18 cellular contexts compared by ENCODE assay signal in genomic region chr18:2933995-2934394, GRCh38.
A peak's percentile ranks its signal among the peaks of the same experiment; 100 is the strongest.
DNase-seq lines count a peak whose midpoint lies in the region; ATAC-seq and FAIRE-seq lines count a peak whose summit lies in the region.
"Had no signal": no experiment of that assay in that cellular context is flagged by ENCODE, and none has a peak within 500 bp of the region (broad histone marks: within the 10 kb centered on the region; RNA-seq: fewer than 3 reads in every experiment).

No MANE protein-coding gene starts in this region.

- no peaks in the 10 kb centered on the region for H3K9me3 Mint-ChIP-seq in activated CD4-positive, alpha-beta T cell treated with anti-CD3 and anti-CD28 coated beads for 36 hours (ENCODE audit: low read depth)
- H3K9me3 Mint-ChIP-seq in activated naive CD4-positive, alpha-beta T cell treated with anti-CD3 and anti-CD28 coated beads, Interleukin-2, amount 50 U/mL, for 24 hours = no peaks in the 10 kb centered on the region
- H3K9me3 Mint-ChIP-seq in activated naive CD8-positive, alpha-beta T cell (ENCODE audit: low read depth) = no peaks in the 10 kb centered on the region
- H3K9me3 Mint-ChIP-seq in natural killer cell treated with Interleukin-12 subunit alpha and Interleukin-12 subunit beta and Interleukin-15 and Interleukin-18, amount 100 ng/mL, for 72 hours = no peaks in the 10 kb centered on the region

- peaks cover 41% of the 10 kb centered on the region for H3K4me1 Mint-ChIP-seq in activated CD4-positive, alpha-beta T cell treated with anti-CD3 and anti-CD28 coated beads for 36 hours
- peaks cover 50% of the 10 kb centered on the region for H3K4me1 Mint-ChIP-seq in activated naive CD4-positive, alpha-beta T cell treated with anti-CD3 and anti-CD28 coated beads, Interleukin-2, amount 50 U/mL, for 24 hours
- peaks cover 48% of the 10 kb centered on the region for H3K4me1 Mint-ChIP-seq in activated naive CD8-positive, alpha-beta T cell (ENCODE audit: low read depth)
- H3K4me1 Mint-ChIP-seq in natural killer cell treated with Interleukin-12 subunit alpha and Interleukin-12 subunit beta and Interleukin-15 and Interleukin-18, amount 100 ng/mL, for 72 hours (ENCODE audit: low read depth in 2 of 2) = peaks cover 17 to 20% of the 10 kb centered on the region in 2 donors

- CTCF ChIA-PET in activated CD4-positive, alpha-beta T cell treated with anti-CD3 and anti-CD28 coated beads for 36 hours (lab: Charles Lee) = interaction anchor here (0.6 to 9.8 kb wide), 23 partner anchors 10 to 313 kb away, joined by 3 to 137 read pairs (median 4); partner anchors contain the start of gene MYL12A

- no peaks in the 10 kb centered on the region for H3K27me3 Mint-ChIP-seq in activated CD4-positive, alpha-beta T cell treated with anti-CD3 and anti-CD28 coated beads for 36 hours
- H3K27me3 Mint-ChIP-seq in activated naive CD4-positive, alpha-beta T cell treated with anti-CD3 and anti-CD28 coated beads, Interleukin-2, amount 50 U/mL, for 24 hours = no peaks in the 10 kb centered on the region
- H3K27me3 Mint-ChIP-seq in activated naive CD8-positive, alpha-beta T cell = no peaks in the 10 kb centered on the region
- no peaks in the 10 kb centered on the region for H3K27me3 Mint-ChIP-seq in natural killer cell treated with Interleukin-12 subunit alpha and Interleukin-12 subunit beta and Interleukin-15 and Interleukin-18, amount 100 ng/mL, for 72 hours

- no peak for DNase-seq in activated CD4-positive, alpha-beta T cell treated with anti-CD3 and anti-CD28 coated beads for 36 hours
- no peak for DNase-seq in activated CD4-positive, alpha-beta T cell treated with anti-CD3 and anti-CD28 coated beads for 48 hours
- no peak for DNase-seq in activated naive CD4-positive, alpha-beta T cell treated with Interleukin-2 at 50 U/mL for 16 hours
- no peak for DNase-seq in natural killer cell treated with Interleukin-12 subunit alpha and Interleukin-12 subunit beta and Interleukin-15 and Interleukin-18, amount 100 ng/mL, for 72 hours (ENCODE audit: low spot score)
- no peak for DNase-seq in GM19239 (ENCODE audit: insufficient read length, low spot score)
- DNase-seq: 8988T; Caco-2; DMS153; GOT3; KBM-7; MV-4-11; NCI-H1417; NCI-H187 treated with DMSO at 0.1 percent for 48 hours; NCI-H69; NK-92 treated with Interleukin-12 subunit alpha and Interleukin-12 subunit beta, amount 100 ng/mL, for 24 hours had no signal

- POLR2A ChIA-PET in activated CD4-positive, alpha-beta T cell treated with anti-CD3 and anti-CD28 coated beads for 36 hours (lab: Charles Lee) = no interaction called here

- intact Hi-C loops in activated CD4-positive, alpha-beta T cell treated with anti-CD3 and anti-CD28 coated beads for 36 hours (cut with DNase I, micrococcal nuclease) = loop anchor here in 1 of 2 experiments (2.0 kb wide), 1 partner anchor 27 kb away; no protein-coding TSS in a partner anchor

- no peak for ATAC-seq in activated CD4-positive, alpha-beta T cell treated with anti-CD3 and anti-CD28 coated beads for 36 hours
- no peak for ATAC-seq in natural killer cell treated with Interleukin-12 subunit alpha and Interleukin-12 subunit beta and Interleukin-15 and Interleukin-18, amount 100 ng/mL, for 72 hours
- ATAC-seq in HG02884 (IDR thresholded peaks at IDR 0.05; ENCODE audit: unreplicated experiment) = no peak

- no peak overlapping the region for H3K4me3 Mint-ChIP-seq in activated CD4-positive, alpha-beta T cell treated with anti-CD3 and anti-CD28 coated beads for 36 hours
- H3K4me3 Mint-ChIP-seq in activated naive CD4-positive, alpha-beta T cell treated with anti-CD3 and anti-CD28 coated beads, Interleukin-2, amount 50 U/mL, for 24 hours = no peak overlapping the region
- H3K4me3 Mint-ChIP-seq in activated naive CD8-positive, alpha-beta T cell = no peak overlapping the region
- no peak overlapping the region for H3K4me3 Mint-ChIP-seq in natural killer cell treated with Interleukin-12 subunit alpha and Interleukin-12 subunit beta and Interleukin-15 and Interleukin-18, amount 100 ng/mL, for 72 hours

- peak overlapping the region; percentile 55 for H3K27ac Mint-ChIP-seq in activated CD4-positive, alpha-beta T cell treated with anti-CD3 and anti-CD28 coated beads for 36 hours
- H3K27ac Mint-ChIP-seq in activated naive CD4-positive, alpha-beta T cell treated with anti-CD3 and anti-CD28 coated beads, Interleukin-2, amount 50 U/mL, for 24 hours = peak overlapping the region; percentile 59
- H3K27ac Mint-ChIP-seq in activated naive CD8-positive, alpha-beta T cell = peak overlapping the region; percentile 96
- peak overlapping the region; percentile 74 to 91 for H3K27ac Mint-ChIP-seq in natural killer cell treated with Interleukin-12 subunit alpha and Interleukin-12 subunit beta and Interleukin-15 and Interleukin-18, amount 100 ng/mL, for 72 hours

- peaks cover 60% of the 10 kb centered on the region for H3K36me3 Mint-ChIP-seq in activated CD4-positive, alpha-beta T cell treated with anti-CD3 and anti-CD28 coated beads for 36 hours (ENCODE audit: low read depth)
- H3K36me3 Mint-ChIP-seq in activated naive CD4-positive, alpha-beta T cell treated with anti-CD3 and anti-CD28 coated beads, Interleukin-2, amount 50 U/mL, for 24 hours = peaks cover 17% of the 10 kb centered on the region
- H3K36me3 Mint-ChIP-seq in activated naive CD8-positive, alpha-beta T cell = peaks cover 11% of the 10 kb centered on the region
- H3K36me3 Mint-ChIP-seq in natural killer cell treated with Interleukin-12 subunit alpha and Interleukin-12 subunit beta and Interleukin-15 and Interleukin-18, amount 100 ng/mL, for 72 hours = peaks cover 10% of the 10 kb centered on the region

- FAIRE-seq in GM19239 (lab: Jason Lieb, UNC) = no peak
